In genomic region chr19:40530091-40530901, GRCh38 we compare ENCODE assay signal across 8 cellular contexts. TPM values are rescaled to one million over a fixed set of nuclear protein-coding genes. Genes with fewer than 3 reads are reported as not detected.
A peak's percentile ranks its signal among the peaks of the same experiment; 100 is the strongest.
DNase-seq lines count a peak whose midpoint lies in the region; ATAC-seq and TF ChIP-seq lines count a peak whose summit lies in the region.

No MANE protein-coding gene starts in this region.

- H4K20me1 ChIP-seq in neural progenitor cell (ENCODE audit: low read depth) (peaks cover 3% of the 10 kb centered on the region), Karpas-422 (ENCODE audit: insufficient read depth, low read depth, low read length) (no peaks in the 10 kb centered on the region)

- intact Hi-C loops in activated CD4-positive, alpha-beta T cell treated with anti-CD3 and anti-CD28 coated beads for 36 hours (cut with DNase I, micrococcal nuclease), result no loop called here

- H3K9me3 Mint-ChIP-seq in activated CD4-positive, alpha-beta T cell treated with anti-CD3 and anti-CD28 coated beads for 36 hours (ENCODE audit: low read depth), result no peaks in the 10 kb centered on the region
- no peaks in the 10 kb centered on the region for H3K9me3 Mint-ChIP-seq in neural progenitor cell

- TF ChIP-seq CTCF in neural progenitor cell (IDR thresholded peaks at IDR 0.05), result peak; percentile 47

- H3K9ac ChIP-seq in neural progenitor cell (no peak overlapping the region), Karpas-422 (ENCODE audit: low read length) (no peak overlapping the region)

- H2AFZ ChIP-seq in neural progenitor cell (replicated peaks), result no peak overlapping the region
- no peak overlapping the region for H2AFZ ChIP-seq in Karpas-422 (ENCODE audit: low read length)

- CTCF ChIA-PET in activated CD4-positive, alpha-beta T cell treated with anti-CD3 and anti-CD28 coated beads for 36 hours (lab: Charles Lee), result interaction anchor here (0.6 to 1.0 kb wide), 4 partner anchors 18 to 276 kb away, joined by 3 read pairs; no protein-coding TSS in a partner anchor

- no peaks in the 10 kb centered on the region for H3K9me2 ChIP-seq in Karpas-422 (replicated peaks; ENCODE audit: insufficient read depth, low read length)

- POLR2A ChIA-PET in activated CD4-positive, alpha-beta T cell treated with anti-CD3 and anti-CD28 coated beads for 36 hours (lab: Charles Lee), result no interaction called here

- H3F3A ChIP-seq in neural progenitor cell (ENCODE audit: low read depth), result peaks cover 8% of the 10 kb centered on the region

- H3K27me3 ChIP-seq in neural progenitor cell (peaks cover 19% of the 10 kb centered on the region), Karpas-422 (ENCODE audit: low read length) (no peaks in the 10 kb centered on the region)

- H3K27ac Mint-ChIP-seq in activated CD4-positive, alpha-beta T cell treated with anti-CD3 and anti-CD28 coated beads for 36 hours, result no peak overlapping the region
- no peak overlapping the region for H3K27ac Mint-ChIP-seq in neural progenitor cell

- peaks cover 19% of the 10 kb centered on the region for H3K27me3 Mint-ChIP-seq in activated CD4-positive, alpha-beta T cell treated with anti-CD3 and anti-CD28 coated beads for 36 hours
- H3K27me3 Mint-ChIP-seq in neural progenitor cell (ENCODE audit: insufficient read depth, low read depth), result peaks cover 18% of the 10 kb centered on the region

- H3K79me2 ChIP-seq in neural progenitor cell (ENCODE audit: low read depth), result no peaks in the 10 kb centered on the region
- H3K79me2 ChIP-seq in Karpas-422 (ENCODE audit: low read length), result no peaks in the 10 kb centered on the region

- H3K9me3 ChIP-seq in neural progenitor cell (ENCODE audit: low read depth) (no peaks in the 10 kb centered on the region), Karpas-422 (ENCODE audit: low read length) (no peaks in the 10 kb centered on the region)

- no peak for ATAC-seq in activated CD4-positive, alpha-beta T cell treated with anti-CD3 and anti-CD28 coated beads for 36 hours
- ATAC-seq in GM18502 (IDR thresholded peaks at IDR 0.05; ENCODE audit: poor library complexity, unreplicated experiment), result no peak
- no peak for ATAC-seq in HG03442 (IDR thresholded peaks at IDR 0.05; ENCODE audit: unreplicated experiment)

- no peaks in the 10 kb centered on the region for H3K36me3 ChIP-seq in neural progenitor cell
- no peaks in the 10 kb centered on the region for H3K36me3 ChIP-seq in Karpas-422 (ENCODE audit: insufficient read depth, low read length)

- H3K4me1 ChIP-seq in neural progenitor cell (peaks cover 8% of the 10 kb centered on the region), Karpas-422 (ENCODE audit: low read length) (peaks cover 21% of the 10 kb centered on the region)

- H3K27ac ChIP-seq in neural progenitor cell (no peak overlapping the region), Karpas-422 (ENCODE audit: low read length) (no peak overlapping the region)

- H3K4me2 ChIP-seq in neural progenitor cell (peak overlapping the region; percentile 74), Karpas-422 (ENCODE audit: low read depth, low read length, poor library complexity, severe bottlenecking) (no peak overlapping the region)

- peak; percentile 51 for DNase-seq in activated CD4-positive, alpha-beta T cell treated with anti-CD3 and anti-CD28 coated beads for 36 hours
- no peak for DNase-seq in activated CD4-positive, alpha-beta T cell treated with anti-CD3 and anti-CD28 coated beads, Interleukin-2, amount 50 U/mL, for 48 hours
- DNase-seq in OCI-M1 (lab: John Stamatoyannopoulos, UW) (peak; percentile 60), cerebellum (ENCODE audit: low spot score) (peak; percentile 79), neural progenitor cell (ENCODE audit: low spot score) (peak; percentile 89), Karpas-422 (no peak)

- H3K36me3 Mint-ChIP-seq in activated CD4-positive, alpha-beta T cell treated with anti-CD3 and anti-CD28 coated beads for 36 hours (ENCODE audit: low read depth), result no peaks in the 10 kb centered on the region
- H3K36me3 Mint-ChIP-seq in neural progenitor cell, result no peaks in the 10 kb centered on the region

- H3K4me3 Mint-ChIP-seq in activated CD4-positive, alpha-beta T cell treated with anti-CD3 and anti-CD28 coated beads for 36 hours, result no peak overlapping the region
- H3K4me3 Mint-ChIP-seq in neural progenitor cell, result peak overlapping the region; percentile 81

- H3K4me1 Mint-ChIP-seq in activated CD4-positive, alpha-beta T cell treated with anti-CD3 and anti-CD28 coated beads for 36 hours, result peaks cover 11% of the 10 kb centered on the region
- peaks cover 15% of the 10 kb centered on the region for H3K4me1 Mint-ChIP-seq in neural progenitor cell

- peak overlapping the region; percentile 42 for H3K4me3 ChIP-seq in neural progenitor cell
- H3K4me3 ChIP-seq in Karpas-422 (ENCODE audit: low read length), result no peak overlapping the region

RNA-seq across cellular contexts. Expression of gene SHKBP1, which starts 46.4 kb away (rescaled TPM):
- total RNA-seq in activated CD4-positive, alpha-beta T cell treated with anti-CD3 and anti-CD28 coated beads for 36 hours, result 100 to 1,000 TPM; 100 to 155 TPM
- 3.3 TPM for total RNA-seq in cerebellum
- 20.6 and 63.7 TPM in 2 replicates for total RNA-seq in neural progenitor cell (ENCODE audit: low replicate concordance)
- total RNA-seq in Karpas-422 (2014; rRNA removed; shearing (Covaris generic); ENCODE audit: low replicate concordance), result 49.7 and 98.2 TPM in 2 replicates

Comparison
In these comparisons a context has a peak if more than half of its experiments do, and no peak if none do; other contexts are left out.
1. DNase-seq: peak in activated CD4-positive, alpha-beta T cell treated with anti-CD3 and anti-CD28 coated beads for 36 hours (single experiment), OCI-M1 (single experiment), cerebellum (single experiment) and neural progenitor cell (single experiment); none in activated CD4-positive, alpha-beta T cell treated with anti-CD3 and anti-CD28 coated beads, Interleukin-2, amount 50 U/mL, for 48 hours (0 of 2) and Karpas-422 (single experiment).